ENCODE assay signal across 8 cellular contexts in genomic region chr20:35619196-35620095, GRCh38. TPM values are rescaled to one million over a fixed set of nuclear protein-coding genes. Genes with fewer than 3 reads are reported as not detected.
DNase-seq lines count a peak whose midpoint lies in the region; ATAC-seq, FAIRE-seq and TF ChIP-seq lines count a peak whose summit lies in the region.

No MANE protein-coding gene starts in this region.

- DNase-seq in DND-41 (peak; percentile 82), H4 (ENCODE audit: low spot score) (peak; percentile 63), NCI-H1092 (lab: John Stamatoyannopoulos, UW) (peak; percentile 40), astrocyte (ENCODE audit: low read depth) (peak; percentile 59)
- DNase-seq in T-helper 2 cell treated with Interferon-gamma antibody and Interleukin-4, amounts not matched to agents 5 μg/mL and 100 μg/mL, for 36 hours (ENCODE audit: low spot score), result peak; percentile 88

- peak overlapping the region; percentile 86 for H3K4me3 Mint-ChIP-seq in T-helper 2 cell treated with Interferon-gamma antibody and Interleukin-4, amounts not matched to agents 5 μg/mL and 100 μg/mL, for 36 hours
- peak overlapping the region; percentile 75 for H3K4me3 Mint-ChIP-seq in astrocyte (ENCODE audit: unreplicated experiment)

- H3K4me3 ChIP-seq in DND-41 (ENCODE audit: low read depth in 1 of 2, low read length in 2 of 2) (peak overlapping the region; percentile 25 to 66; a peak in 3 of 4 replicates), astrocyte (ENCODE audit: insufficient read depth, low read depth, low read length) (peak overlapping the region; percentile 50), iPS-11a (ENCODE audit: low read depth, low read length) (peak overlapping the region; percentile 47), skeletal muscle satellite cell (ENCODE audit: low read length) (peak overlapping the region; percentile 67)

- H3K9me3 Mint-ChIP-seq in T-helper 2 cell treated with Interferon-gamma antibody and Interleukin-4, amounts not matched to agents 5 μg/mL and 100 μg/mL, for 36 hours, result no peaks in the 10 kb centered on the region
- H3K9me3 Mint-ChIP-seq in astrocyte (ENCODE audit: unreplicated experiment), result no peaks in the 10 kb centered on the region

- H2AFZ ChIP-seq in DND-41 (ENCODE audit: low read depth, low read length) (peak overlapping the region; percentile 88), astrocyte (ENCODE audit: low read depth, low read length) (peak overlapping the region; percentile 37)

- H3K79me2 ChIP-seq in DND-41 (ENCODE audit: insufficient read depth, low read length) (no peaks in the 10 kb centered on the region), astrocyte (ENCODE audit: insufficient read depth, low read length) (no peaks in the 10 kb centered on the region)

- H3K27ac ChIP-seq in DND-41 (ENCODE audit: low read length) (peak overlapping the region; percentile 48; the same call in 1 of the 2 replicates), astrocyte (ENCODE audit: low read depth, low read length) (no peak overlapping the region)

- H3K27me3 ChIP-seq in DND-41 (ENCODE audit: insufficient read depth, low read length, poor library complexity) (no peaks in the 10 kb centered on the region), astrocyte (ENCODE audit: insufficient read depth, low read length) (no peaks in the 10 kb centered on the region), skeletal muscle satellite cell (ENCODE audit: control insufficient read depth, insufficient read depth, low read length) (no peaks in the 10 kb centered on the region)

- H3K9ac ChIP-seq in DND-41 (ENCODE audit: low read depth, low read length) (peak overlapping the region; percentile 52), astrocyte (ENCODE audit: low read length) (peak overlapping the region; percentile 65), skeletal muscle satellite cell (ENCODE audit: low read depth, low read length) (no peak overlapping the region)

- peak overlapping the region; percentile 83 for H3K27ac Mint-ChIP-seq in T-helper 2 cell treated with Interferon-gamma antibody and Interleukin-4, amounts not matched to agents 5 μg/mL and 100 μg/mL, for 36 hours
- H3K27ac Mint-ChIP-seq in astrocyte (ENCODE audit: unreplicated experiment), result no peak overlapping the region

- H3K4me1 ChIP-seq in DND-41 (ENCODE audit: insufficient read depth, low read length), result peaks cover 38% of the 10 kb centered on the region
- peaks cover 28% of the 10 kb centered on the region for H3K4me1 ChIP-seq in astrocyte (ENCODE audit: insufficient read depth, low read length)
- peaks cover 33% of the 10 kb centered on the region for H3K4me1 ChIP-seq in skeletal muscle satellite cell (ENCODE audit: control insufficient read depth, insufficient read depth, low read length)

- H3K9me3 ChIP-seq in DND-41 (ENCODE audit: insufficient read depth, low read length, severe bottlenecking) (no peaks in the 10 kb centered on the region), astrocyte (ENCODE audit: insufficient read depth, low read depth, low read length) (no peaks in the 10 kb centered on the region), skeletal muscle satellite cell (replicated peaks; ENCODE audit: low read length) (no peaks in the 10 kb centered on the region)

- peaks cover 2% of the 10 kb centered on the region for H3K36me3 Mint-ChIP-seq in T-helper 2 cell treated with Interferon-gamma antibody and Interleukin-4, amounts not matched to agents 5 μg/mL and 100 μg/mL, for 36 hours (ENCODE audit: low read depth)
- H3K36me3 Mint-ChIP-seq in astrocyte (ENCODE audit: low read depth, unreplicated experiment), result peaks cover 4% of the 10 kb centered on the region

- H3K4me1 Mint-ChIP-seq in T-helper 2 cell treated with Interferon-gamma antibody and Interleukin-4, amounts not matched to agents 5 μg/mL and 100 μg/mL, for 36 hours (ENCODE audit: low read depth), result peaks cover 25% of the 10 kb centered on the region
- no peaks in the 10 kb centered on the region for H3K4me1 Mint-ChIP-seq in astrocyte (ENCODE audit: low read depth, unreplicated experiment)

- H3K4me2 ChIP-seq in DND-41 (ENCODE audit: insufficient read depth, low read length) (peak overlapping the region; percentile 95), astrocyte (ENCODE audit: low read length) (peak overlapping the region; percentile 89), skeletal muscle satellite cell (ENCODE audit: low read length) (peak overlapping the region; percentile 85)

- no peak for FAIRE-seq in astrocyte (lab: Jason Lieb, UNC)

- ATAC-seq in DND-41 (ENCODE audit: insufficient read depth, low read depth), result peak; percentile 62
- ATAC-seq in HG03469 (IDR thresholded peaks at IDR 0.05; ENCODE audit: unreplicated experiment), result no peak

- no peaks in the 10 kb centered on the region for H3K27me3 Mint-ChIP-seq in T-helper 2 cell treated with Interferon-gamma antibody and Interleukin-4, amounts not matched to agents 5 μg/mL and 100 μg/mL, for 36 hours (ENCODE audit: low read depth)
- H3K27me3 Mint-ChIP-seq in astrocyte (ENCODE audit: low read depth, unreplicated experiment), result no peaks in the 10 kb centered on the region

- no peaks in the 10 kb centered on the region for H3K36me3 ChIP-seq in DND-41 (ENCODE audit: insufficient read depth, low read length)
- H3K36me3 ChIP-seq in astrocyte (ENCODE audit: insufficient read depth, low read length), result peaks cover 7% of the 10 kb centered on the region
- H3K36me3 ChIP-seq in skeletal muscle satellite cell (ENCODE audit: insufficient read depth, low read length), result peaks cover 13% of the 10 kb centered on the region

- no peaks in the 10 kb centered on the region for H4K20me1 ChIP-seq in DND-41 (ENCODE audit: insufficient read depth, low read length)
- peaks cover 11% of the 10 kb centered on the region for H4K20me1 ChIP-seq in astrocyte (ENCODE audit: insufficient read depth, low read length)

- TF ChIP-seq CTCF in DND-41 (IDR thresholded peaks at IDR 0.05; ENCODE audit: borderline replicate concordance, extremely low read depth, low read length, poor library complexity, severe bottlenecking) (peak; percentile 94), astrocyte (IDR thresholded peaks at IDR 0.05; ENCODE audit: insufficient read depth, low read depth, low read length) (peak; percentile 28)

RNA-seq across cellular contexts. Expression of gene SPAG4, which starts 3.8 kb away (rescaled TPM):
- 0.45 TPM in 1 of 2 replicates, not detected in the other for total RNA-seq in H4 (2014; rRNA removed; shearing (Covaris generic))
- total RNA-seq in astrocyte, result 1.2 TPM in 2 replicates
- 12.0 and 13.4 TPM in 2 replicates for total RNA-seq in skeletal muscle satellite cell (2012; rRNA removed)

RNA-seq across cellular contexts. Expression of gene CPNE1, which starts 45.3 kb away (rescaled TPM):
- 174 and 204 TPM in 2 replicates for total RNA-seq in H4 (2014; rRNA removed; shearing (Covaris generic))
- total RNA-seq in astrocyte, result 194 and 200 TPM in 2 replicates
- total RNA-seq in skeletal muscle satellite cell (2012; rRNA removed), result 104 and 109 TPM in 2 replicates

RNA-seq across cellular contexts. Expression of gene RBM12, which starts 45.3 kb away (rescaled TPM):
- 37.1 and 62.3 TPM in 2 replicates for total RNA-seq in H4 (2014; rRNA removed; shearing (Covaris generic))
- 78.1 and 88.4 TPM in 2 replicates for total RNA-seq in astrocyte
- total RNA-seq in skeletal muscle satellite cell (2012; rRNA removed), result 43.9 and 49.4 TPM in 2 replicates
